ENCODE assay signal across 15 cellular contexts in genomic region chr1:119635801-119636390, GRCh38. TPM values are rescaled to one million over a fixed set of nuclear protein-coding genes. Genes with fewer than 3 reads are reported as not detected.
DNase-seq lines count a peak whose midpoint lies in the region; ATAC-seq and TF ChIP-seq lines count a peak whose summit lies in the region.
"Had no signal": no experiment of that assay in that cellular context is flagged by ENCODE, and none has a peak within 500 bp of the region (broad histone marks: within the 10 kb centered on the region; RNA-seq: fewer than 3 reads in every experiment).

No MANE protein-coding gene starts in this region.

- H3K36me3 Mint-ChIP-seq in CD4-positive, alpha-beta memory T cell = no peaks in the 10 kb centered on the region

- peaks cover 39% of the 10 kb centered on the region for H3K4me1 ChIP-seq in osteoblast (ENCODE audit: insufficient read depth, low read length)
- no peaks in the 10 kb centered on the region for H3K4me1 ChIP-seq in CD4-positive, alpha-beta memory T cell (ENCODE audit: insufficient read depth, low read length)

- intact Hi-C loops in CD4-positive, alpha-beta memory T cell (cut with micrococcal nuclease) = no loop called here

- peaks cover 38% of the 10 kb centered on the region for H4K20me1 ChIP-seq in osteoblast (ENCODE audit: insufficient read depth, low read length)

- H3K4me3 Mint-ChIP-seq in CD4-positive, alpha-beta memory T cell = no peak overlapping the region

- H3K9me3 Mint-ChIP-seq in CD4-positive, alpha-beta memory T cell = peaks cover 0 to 2% (median 0%) of the 10 kb centered on the region in 8 donors

- in situ Hi-C loops in SK-MEL-5 (cut with HindIII; ENCODE audit: low pct_unique_long_range_greater_than_20kb, low sequenced_read_pairs) = no loop called here

- H3K4me1 Mint-ChIP-seq in CD4-positive, alpha-beta memory T cell = no peaks in the 10 kb centered on the region

- no peaks in the 10 kb centered on the region for H3K36me3 ChIP-seq in osteoblast (ENCODE audit: insufficient read depth, low read length)
- no peaks in the 10 kb centered on the region for H3K36me3 ChIP-seq in CD4-positive, alpha-beta memory T cell (ENCODE audit: insufficient read depth, low read length)
- H3K36me3 ChIP-seq: colonic mucosa, right lobe of liver had no signal

- H3K4me2 ChIP-seq in osteoblast (ENCODE audit: insufficient read depth, low read length) = no peak overlapping the region

- H3K27me3 ChIP-seq in osteoblast (ENCODE audit: insufficient read depth, low read length) = no peaks in the 10 kb centered on the region
- peaks cover 14% of the 10 kb centered on the region for H3K27me3 ChIP-seq in CD4-positive, alpha-beta memory T cell (ENCODE audit: insufficient read depth, low read length)
- H3K27me3 ChIP-seq: colonic mucosa, right lobe of liver had no signal

- peak; percentile 48 for ATAC-seq in GM19023 (IDR thresholded peaks at IDR 0.05; ENCODE audit: unreplicated experiment)
- ATAC-seq in HG02642 (IDR thresholded peaks at IDR 0.05; ENCODE audit: poor library complexity, unreplicated experiment) = peak; percentile 68
- ATAC-seq in GM18909 (IDR thresholded peaks at IDR 0.05; ENCODE audit: poor library complexity, unreplicated experiment) = no peak
- ATAC-seq: mucosa of descending colon, right lobe of liver had no signal

- H3K27ac ChIP-seq in osteoblast (ENCODE audit: low read depth, low read length) = peak overlapping the region; percentile 49
- no peak overlapping the region for H3K27ac ChIP-seq in CD4-positive, alpha-beta memory T cell (ENCODE audit: low read depth, low read length)
- H3K27ac ChIP-seq: colonic mucosa, right lobe of liver, RWPE1 had no signal

- peaks cover 25 to 31% of the 10 kb centered on the region in 2 donors for H3K27me3 Mint-ChIP-seq in CD4-positive, alpha-beta memory T cell

- no peak overlapping the region for H2AFZ ChIP-seq in osteoblast (ENCODE audit: low read length)

- no peak overlapping the region for H3K4me3 ChIP-seq in osteoblast (ENCODE audit: insufficient read depth, low read length)
- no peak overlapping the region for H3K4me3 ChIP-seq in CD4-positive, alpha-beta memory T cell (ENCODE audit: low read length in 2 of 2)
- H3K4me3 ChIP-seq: colonic mucosa, mucosa of descending colon, right lobe of liver had no signal

- peaks cover 96% of the 10 kb centered on the region for H3K79me2 ChIP-seq in osteoblast (ENCODE audit: insufficient read depth, low read length)

- peak; percentile 95 for DNase-seq in SK-MEL-5 (ENCODE audit: low read depth, low spot score)
- peak; percentile 78 for DNase-seq in osteoblast (ENCODE audit: insufficient read length, low spot score, missing footprints)
- no peak for DNase-seq in NCI-H2081 treated with DMSO at 0.1 percent for 48 hours (lab: John Stamatoyannopoulos, UW)
- no peak for DNase-seq in CD4-positive, alpha-beta memory T cell
- DNase-seq in C1 segment of cervical spinal cord (lab: John Stamatoyannopoulos, UW) = no peak
- DNase-seq: activated CD4-positive, CD25-positive, alpha-beta regulatory T cell; colonic mucosa; COR-L47; mucosa of descending colon; NCI-H2171 treated with DMSO at 0.1 percent for 48 hours; right lobe of liver had no signal

- CTCF ChIA-PET in CD4-positive, alpha-beta memory T cell (lab: Charles Lee; ENCODE audit: partially characterized antibody) = no interaction called here

- H3K9me3 ChIP-seq in osteoblast (ENCODE audit: low read depth, low read length) = no peaks in the 10 kb centered on the region
- H3K9me3 ChIP-seq in CD4-positive, alpha-beta memory T cell (ENCODE audit: control insufficient read depth in 1 of 2, low read length in 2 of 2) = no peaks in the 10 kb centered on the region
- H3K9me3 ChIP-seq: colonic mucosa, mucosa of descending colon, right lobe of liver had no signal

- POLR2A ChIA-PET in CD4-positive, alpha-beta memory T cell (lab: Charles Lee; ENCODE audit: partially characterized antibody) = no interaction called here

- TF ChIP-seq CTCF in osteoblast (IDR thresholded peaks at IDR 0.05; ENCODE audit: extremely low read depth, low read depth, low read length) = no peak

- no peak overlapping the region for H3K27ac Mint-ChIP-seq in CD4-positive, alpha-beta memory T cell

RNA-seq across cellular contexts. Expression of gene ZNF697, which starts 12.2 kb away (rescaled TPM):
- total RNA-seq in SK-MEL-5 (2014; rRNA removed; shearing (Covaris generic)) = 80.6 and 82.3 TPM in 2 replicates
- 54.2 and 67.1 TPM in 2 replicates for polyA plus RNA-seq in SK-MEL-5 (2015; cell fraction: cytosol; rRNA removed)
- polyA plus RNA-seq in SK-MEL-5 (2015; cell fraction: nucleus; rRNA removed) = 60.9 and 63.3 TPM in 2 replicates
- 6.5 and 8.8 TPM in 2 replicates for total RNA-seq in osteoblast
- total RNA-seq in CD4-positive, alpha-beta memory T cell = under 1 TPM; 0.06 to 0.22 TPM
- polyA plus RNA-seq in CD4-positive, alpha-beta memory T cell = not detected

Comparison
In these comparisons a context has a peak if more than half of its experiments do, and no peak if none do; other contexts are left out.
1. DNase-seq: peak in SK-MEL-5 (single experiment) and osteoblast (single experiment); none in NCI-H2081 treated with DMSO at 0.1 percent for 48 hours (single experiment), CD4-positive, alpha-beta memory T cell (0 of 5) and C1 segment of cervical spinal cord (0 of 14).